In genomic region chr9:130039504-130040147, GRCh38 we compare ENCODE assay signal across 1 cellular context.
TF ChIP-seq lines count a peak whose summit lies in the region.

No MANE protein-coding gene starts in this region.

TF ChIP-seq in GM23338, 12 proteins besides CTCF, POLR2A, EP300 and RAD21 (continued from another document):
- TF ChIP-seq, protein P1, sequence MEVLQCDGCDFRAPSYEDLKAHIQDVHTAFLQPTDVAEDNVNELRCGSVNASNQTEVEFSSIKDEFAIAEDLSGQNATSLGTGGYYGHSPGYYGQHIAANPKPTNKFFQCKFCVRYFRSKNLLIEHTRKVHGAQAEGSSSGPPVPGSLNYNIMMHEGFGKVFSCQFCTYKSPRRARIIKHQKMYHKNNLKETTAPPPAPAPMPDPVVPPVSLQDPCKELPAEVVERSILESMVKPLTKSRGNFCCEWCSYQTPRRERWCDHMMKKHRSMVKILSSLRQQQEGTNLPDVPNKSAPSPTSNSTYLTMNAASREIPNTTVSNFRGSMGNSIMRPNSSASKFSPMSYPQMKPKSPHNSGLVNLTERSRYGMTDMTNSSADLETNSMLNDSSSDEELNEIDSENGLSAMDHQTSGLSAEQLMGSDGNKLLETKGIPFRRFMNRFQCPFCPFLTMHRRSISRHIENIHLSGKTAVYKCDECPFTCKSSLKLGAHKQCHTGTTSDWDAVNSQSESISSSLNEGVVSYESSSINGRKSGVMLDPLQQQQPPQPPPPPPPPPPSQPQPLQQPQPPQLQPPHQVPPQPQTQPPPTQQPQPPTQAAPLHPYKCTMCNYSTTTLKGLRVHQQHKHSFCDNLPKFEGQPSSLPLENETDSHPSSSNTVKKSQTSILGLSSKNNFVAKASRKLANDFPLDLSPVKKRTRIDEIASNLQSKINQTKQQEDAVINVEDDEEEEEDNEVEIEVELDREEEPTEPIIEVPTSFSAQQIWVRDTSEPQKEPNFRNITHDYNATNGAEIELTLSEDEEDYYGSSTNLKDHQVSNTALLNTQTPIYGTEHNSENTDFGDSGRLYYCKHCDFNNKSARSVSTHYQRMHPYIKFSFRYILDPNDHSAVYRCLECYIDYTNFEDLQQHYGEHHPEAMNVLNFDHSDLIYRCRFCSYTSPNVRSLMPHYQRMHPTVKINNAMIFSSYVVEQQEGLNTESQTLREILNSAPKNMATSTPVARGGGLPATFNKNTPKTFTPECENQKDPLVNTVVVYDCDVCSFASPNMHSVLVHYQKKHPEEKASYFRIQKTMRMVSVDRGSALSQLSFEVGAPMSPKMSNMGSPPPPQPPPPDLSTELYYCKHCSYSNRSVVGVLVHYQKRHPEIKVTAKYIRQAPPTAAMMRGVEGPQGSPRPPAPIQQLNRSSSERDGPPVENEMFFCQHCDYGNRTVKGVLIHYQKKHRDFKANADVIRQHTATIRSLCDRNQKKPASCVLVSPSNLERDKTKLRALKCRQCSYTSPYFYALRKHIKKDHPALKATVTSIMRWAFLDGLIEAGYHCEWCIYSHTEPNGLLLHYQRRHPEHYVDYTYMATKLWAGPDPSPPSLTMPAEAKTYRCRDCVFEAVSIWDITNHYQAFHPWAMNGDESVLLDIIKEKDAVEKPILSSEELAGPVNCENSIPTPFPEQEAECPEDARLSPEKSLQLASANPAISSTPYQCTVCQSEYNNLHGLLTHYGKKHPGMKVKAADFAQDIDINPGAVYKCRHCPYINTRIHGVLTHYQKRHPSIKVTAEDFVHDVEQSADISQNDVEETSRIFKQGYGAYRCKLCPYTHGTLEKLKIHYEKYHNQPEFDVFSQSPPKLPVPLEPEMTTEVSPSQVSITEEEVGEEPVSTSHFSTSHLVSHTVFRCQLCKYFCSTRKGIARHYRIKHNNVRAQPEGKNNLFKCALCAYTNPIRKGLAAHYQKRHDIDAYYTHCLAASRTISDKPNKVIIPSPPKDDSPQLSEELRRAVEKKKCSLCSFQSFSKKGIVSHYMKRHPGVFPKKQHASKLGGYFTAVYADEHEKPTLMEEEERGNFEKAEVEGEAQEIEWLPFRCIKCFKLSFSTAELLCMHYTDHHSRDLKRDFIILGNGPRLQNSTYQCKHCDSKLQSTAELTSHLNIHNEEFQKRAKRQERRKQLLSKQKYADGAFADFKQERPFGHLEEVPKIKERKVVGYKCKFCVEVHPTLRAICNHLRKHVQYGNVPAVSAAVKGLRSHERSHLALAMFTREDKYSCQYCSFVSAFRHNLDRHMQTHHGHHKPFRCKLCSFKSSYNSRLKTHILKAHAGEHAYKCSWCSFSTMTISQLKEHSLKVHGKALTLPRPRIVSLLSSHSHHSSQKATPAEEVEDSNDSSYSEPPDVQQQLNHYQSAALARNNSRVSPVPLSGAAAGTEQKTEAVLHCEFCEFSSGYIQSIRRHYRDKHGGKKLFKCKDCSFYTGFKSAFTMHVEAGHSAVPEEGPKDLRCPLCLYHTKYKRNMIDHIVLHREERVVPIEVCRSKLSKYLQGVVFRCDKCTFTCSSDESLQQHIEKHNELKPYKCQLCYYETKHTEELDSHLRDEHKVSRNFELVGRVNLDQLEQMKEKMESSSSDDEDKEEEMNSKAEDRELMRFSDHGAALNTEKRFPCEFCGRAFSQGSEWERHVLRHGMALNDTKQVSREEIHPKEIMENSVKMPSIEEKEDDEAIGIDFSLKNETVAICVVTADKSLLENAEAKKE (CRISPR knock-in tag; IDR thresholded peaks at IDR 0.05), result no peak
- TF ChIP-seq ZNF331 (CRISPR knock-in tag; IDR thresholded peaks at IDR 0.05; ENCODE audit: low read depth) (no peak), EZH2 (IDR thresholded peaks at IDR 0.05; ENCODE audit: low read depth, unreplicated experiment) (no peak), JUNB (IDR thresholded peaks at IDR 0.05; ENCODE audit: unreplicated experiment) (no peak), REST (IDR thresholded peaks at IDR 0.05; ENCODE audit: unreplicated experiment) (no peak), POLR2AphosphoS5 (IDR thresholded peaks at IDR 0.05; ENCODE audit: low read depth) (no peak), EZH2phosphoT487 (IDR thresholded peaks at IDR 0.05; ENCODE audit: unreplicated experiment) (no peak), STAT1 (IDR thresholded peaks at IDR 0.05; ENCODE audit: unreplicated experiment) (no peak)
